11 cellular contexts compared by ENCODE assay signal in genomic region chr3:5197022-5197421, GRCh38. TPM values are rescaled to one million over a fixed set of nuclear protein-coding genes. Genes with fewer than 3 reads are reported as not detected.
A peak's percentile ranks its signal among the peaks of the same experiment; 100 is the strongest.
DNase-seq lines count a peak whose midpoint lies in the region; ATAC-seq and TF ChIP-seq lines count a peak whose summit lies in the region.
"Had no signal": no experiment of that assay in that cellular context is flagged by ENCODE, and none has a peak within 500 bp of the region (broad histone marks: within the 10 kb centered on the region; RNA-seq: fewer than 3 reads in every experiment).

No MANE protein-coding gene starts in this region.

- peaks cover 96% of the 10 kb centered on the region for H3K36me3 Mint-ChIP-seq in activated T-cell treated with anti-CD3 and anti-CD28 coated beads, Interleukin-2, amount 50 U/mL, for 24 hours (ENCODE audit: low read depth)
- peaks cover 97% of the 10 kb centered on the region for H3K36me3 Mint-ChIP-seq in activated T-helper 17 cell treated with anti-CD3 and anti-CD28 coated beads, Interleukin-2, amount 50 U/mL, for 72 hours (ENCODE audit: low read depth)
- H3K36me3 Mint-ChIP-seq in type B pancreatic cell, result peaks cover 52% of the 10 kb centered on the region

- peaks cover 89% of the 10 kb centered on the region for H3K4me1 Mint-ChIP-seq in activated T-cell treated with anti-CD3 and anti-CD28 coated beads, Interleukin-2, amount 50 U/mL, for 24 hours (ENCODE audit: low read depth)
- peaks cover 69% of the 10 kb centered on the region for H3K4me1 Mint-ChIP-seq in activated T-helper 17 cell treated with anti-CD3 and anti-CD28 coated beads, Interleukin-2, amount 50 U/mL, for 72 hours
- H3K4me1 Mint-ChIP-seq in type B pancreatic cell (ENCODE audit: unreplicated experiment), result peaks cover 30% of the 10 kb centered on the region

- TF ChIP-seq CTCF in hepatocyte (IDR thresholded peaks at IDR 0.05; ENCODE audit: poor library complexity) (no peak), type B pancreatic cell (conservative IDR thresholded peaks at IDR 0.05) (no peak)

- no peaks in the 10 kb centered on the region for H3K27me3 ChIP-seq in hepatocyte
- H3K27me3 ChIP-seq: heart right ventricle had no signal

- DNase-seq in activated T-cell treated with anti-CD3 and anti-CD28 coated beads, Interleukin-2, amount 50 U/mL, for 24 hours, result no peak
- DNase-seq in activated T-cell treated with anti-CD3 and anti-CD28 coated beads for 4 hours (no peak), hepatocyte (ENCODE audit: low spot score) (no peak), type B pancreatic cell (ENCODE audit: extremely low spot score, unreplicated experiment) (no peak), HT-29 (ENCODE audit: low spot score) (no peak), NCI-H1092 (lab: John Stamatoyannopoulos, UW) (no peak), NCI-H774 (lab: John Stamatoyannopoulos, UW) (no peak)
- DNase-seq: activated CD8-positive, alpha-beta memory T cell treated with anti-CD3 and anti-CD28 coated beads, Interleukin-2, amount 50 U/mL, for 4 hours; heart right ventricle had no signal

- no peaks in the 10 kb centered on the region for H3K36me3 ChIP-seq in hepatocyte (replicated peaks; ENCODE audit: insufficient read depth, low read depth)

- H3K79me2 ChIP-seq in hepatocyte, result peaks cover 74% of the 10 kb centered on the region

- peak overlapping the region; percentile 62 for H3K4me2 ChIP-seq in hepatocyte

- 85% methylated on average over 4 of the region's 4 CpGs for WGBS in hepatocyte (ENCODE audit: low lambda C conversion rate, missing lambda C conversion rate)

- H2AFZ ChIP-seq in hepatocyte, result no peak overlapping the region

- H3K4me3 Mint-ChIP-seq in activated T-cell treated with anti-CD3 and anti-CD28 coated beads, Interleukin-2, amount 50 U/mL, for 24 hours, result peak overlapping the region; percentile 61
- peak overlapping the region; percentile 80 for H3K4me3 Mint-ChIP-seq in activated T-helper 17 cell treated with anti-CD3 and anti-CD28 coated beads, Interleukin-2, amount 50 U/mL, for 72 hours
- H3K4me3 Mint-ChIP-seq in type B pancreatic cell, result no peak overlapping the region

- no peaks in the 10 kb centered on the region for H3K9me3 ChIP-seq in hepatocyte (ENCODE audit: low read depth)
- H3K9me3 ChIP-seq: heart right ventricle had no signal

- no peaks in the 10 kb centered on the region for H3K27me3 Mint-ChIP-seq in activated T-cell treated with anti-CD3 and anti-CD28 coated beads, Interleukin-2, amount 50 U/mL, for 24 hours
- no peaks in the 10 kb centered on the region for H3K27me3 Mint-ChIP-seq in activated T-helper 17 cell treated with anti-CD3 and anti-CD28 coated beads, Interleukin-2, amount 50 U/mL, for 72 hours
- H3K27me3 Mint-ChIP-seq in type B pancreatic cell, result no peaks in the 10 kb centered on the region

- peak overlapping the region; percentile 97 for H3K27ac Mint-ChIP-seq in activated T-cell treated with anti-CD3 and anti-CD28 coated beads, Interleukin-2, amount 50 U/mL, for 24 hours
- peak overlapping the region; percentile 92 for H3K27ac Mint-ChIP-seq in activated T-helper 17 cell treated with anti-CD3 and anti-CD28 coated beads, Interleukin-2, amount 50 U/mL, for 72 hours
- H3K27ac Mint-ChIP-seq in type B pancreatic cell, result peak overlapping the region; percentile 90

- no peaks in the 10 kb centered on the region for H3K9me2 ChIP-seq in hepatocyte (replicated peaks; ENCODE audit: insufficient read depth)

- H3K4me1 ChIP-seq in hepatocyte (ENCODE audit: insufficient read depth), result peaks cover 25% of the 10 kb centered on the region

- no peaks in the 10 kb centered on the region for H3K9me3 Mint-ChIP-seq in activated T-cell treated with anti-CD3 and anti-CD28 coated beads, Interleukin-2, amount 50 U/mL, for 24 hours
- H3K9me3 Mint-ChIP-seq in activated T-helper 17 cell treated with anti-CD3 and anti-CD28 coated beads, Interleukin-2, amount 50 U/mL, for 72 hours, result no peaks in the 10 kb centered on the region
- no peaks in the 10 kb centered on the region for H3K9me3 Mint-ChIP-seq in type B pancreatic cell

- H3K4me3 ChIP-seq in hepatocyte, result no peak overlapping the region
- H3K4me3 ChIP-seq: heart right ventricle had no signal

- peak overlapping the region; percentile 80 for H3K27ac ChIP-seq in hepatocyte
- H3K27ac ChIP-seq: C4-2B had no signal

- no peak for ATAC-seq in activated T-helper 17 cell treated with anti-CD3 and anti-CD28 coated beads, Interleukin-2, amount 50 U/mL, for 72 hours (replicated peaks)

- H4K20me1 ChIP-seq in hepatocyte (ENCODE audit: insufficient read depth, poor library complexity, severe bottlenecking), result no peaks in the 10 kb centered on the region

RNA-seq across cellular contexts. Expression of gene EDEM1, which starts 9.5 kb away (rescaled TPM):
- 100 to 1,000 TPM; 145 to 194 TPM for total RNA-seq in activated T-helper 17 cell treated with anti-CD3 and anti-CD28 coated beads, Interleukin-2, amount 50 U/mL, for 72 hours
- total RNA-seq in hepatocyte, result 39.2 and 58.3 TPM in 2 replicates
- polyA plus RNA-seq in hepatocyte, result 18.5 and 22.6 TPM in 2 replicates
- 20.2 and 35.1 TPM in 2 replicates for total RNA-seq in type B pancreatic cell (ENCODE audit: low replicate concordance)
- total RNA-seq in HT-29 (2014; rRNA removed; shearing (Covaris generic)), result 35.8 and 36.0 TPM in 2 replicates
